Comparison of ENCODE assay signal across 8 cellular contexts in the genomic region with DNA sequence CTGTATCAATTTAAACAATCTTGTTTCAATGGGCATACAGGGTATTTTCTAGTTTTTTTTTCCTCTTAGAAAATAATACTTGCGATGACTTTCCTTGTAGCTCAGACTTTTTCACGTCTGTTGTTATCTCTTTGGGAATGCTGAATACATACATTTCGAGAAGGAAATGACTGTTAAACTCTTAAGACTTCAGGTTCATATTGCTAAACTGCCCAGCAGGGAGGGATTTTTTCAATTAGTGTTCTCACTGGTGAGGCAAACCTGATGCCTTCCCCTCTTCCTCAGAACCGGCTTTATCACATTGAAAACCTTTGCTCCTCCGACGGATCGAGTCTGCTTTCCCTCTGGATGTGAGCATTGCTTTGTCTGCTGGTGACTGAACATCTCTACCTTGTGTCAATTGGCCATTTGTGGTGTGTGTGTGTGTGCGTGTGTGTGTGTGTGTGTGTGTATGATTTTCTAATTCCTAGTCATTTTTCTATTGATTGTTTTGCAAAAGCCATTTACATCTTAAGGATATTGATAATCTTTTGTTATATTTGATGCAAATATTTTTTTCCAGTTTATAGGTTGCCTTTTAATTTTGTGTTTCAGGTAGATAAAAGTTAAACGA. TPM values are rescaled to one million over a fixed set of nuclear protein-coding genes. Genes with fewer than 3 reads are reported as not detected.
A peak's percentile ranks its signal among the peaks of the same experiment; 100 is the strongest.
DNase-seq lines count a peak whose midpoint lies in the region; ATAC-seq, FAIRE-seq and TF ChIP-seq lines count a peak whose summit lies in the region.

No MANE protein-coding gene starts in this region.

- H3K27me3 ChIP-seq in A673 (replicated peaks; ENCODE audit: insufficient read depth, low read depth, low read length, poor library complexity): no peaks in the 10 kb centered on the region
- H3K27me3 ChIP-seq in fibroblast of lung (ENCODE audit: control insufficient read depth, insufficient read depth, low read length): no peaks in the 10 kb centered on the region
- no peaks in the 10 kb centered on the region for H3K27me3 ChIP-seq in psoas muscle (ENCODE audit: insufficient read depth in 3 of 3, low read length in 2 of 3)

- CTCF ChIA-PET in A673 (lab: Charles Lee): no interaction called here

- intact Hi-C loops in A673 (cut with micrococcal nuclease; ENCODE audit: unreplicated experiment) (no loop called here), psoas muscle (cut with DNase I) (no loop called here)

- no peak for FAIRE-seq in H54 (lab: Jason Lieb, UNC)

- H3K9ac ChIP-seq in fibroblast of lung (ENCODE audit: insufficient read depth, low read length): peak overlapping the region; percentile 56

- DNase-seq in A673 (ENCODE audit: low spot score) (no peak), H54 (ENCODE audit: insufficient read length, low spot score) (no peak), fibroblast of lung (ENCODE audit: low read depth in 2 of 2) (peak; percentile 67 to 81), psoas muscle (no peak), NCI-H187 treated with DMSO at 0.1 percent for 48 hours (lab: John Stamatoyannopoulos, UW) (no peak), LoVo (ENCODE audit: low spot score) (no peak)

- H3K79me2 ChIP-seq in fibroblast of lung (ENCODE audit: control insufficient read depth, insufficient read depth, low read length): peaks cover 99% of the 10 kb centered on the region

- no peak overlapping the region for H2AFZ ChIP-seq in fibroblast of lung (ENCODE audit: low read length)

- TF ChIP-seq CTCF in A673 (conservative IDR thresholded peaks at IDR 0.05; ENCODE audit: low read depth, low read length): no peak
- no peak for TF ChIP-seq CTCF in VCaP (conservative IDR thresholded peaks at IDR 0.05)
- no peak for TF ChIP-seq CTCF in fibroblast of lung (conservative IDR thresholded peaks at IDR 0.05 in 1 of 2, IDR thresholded peaks at IDR 0.05 in 1 of 2; ENCODE audit: low read depth in 1 of 2, low read length in 2 of 2)
- no peak for TF ChIP-seq CTCF in psoas muscle (IDR thresholded peaks at IDR 0.05)

- H3K36me3 ChIP-seq in A673 (ENCODE audit: insufficient read depth, low read length, poor library complexity, severe bottlenecking): peaks cover 39% of the 10 kb centered on the region
- H3K36me3 ChIP-seq in fibroblast of lung (ENCODE audit: control insufficient read depth, insufficient read depth, low read length): peaks cover 10% of the 10 kb centered on the region
- H3K36me3 ChIP-seq in psoas muscle (ENCODE audit: insufficient read depth in 1 of 2, low read depth in 1 of 2): peaks cover 0 to 94% of the 10 kb centered on the region in 2 donors

- peak; percentile 47 for TF ChIP-seq POLR2A in H54 (IDR thresholded peaks at IDR 0.05; ENCODE audit: low read depth, low read length)

- H4K20me1 ChIP-seq in fibroblast of lung (ENCODE audit: control insufficient read depth, extremely low read depth, insufficient read depth, low read length): peaks cover 33% of the 10 kb centered on the region

- H3K9me3 ChIP-seq in A673 (ENCODE audit: low read depth, low read length, poor library complexity, severe bottlenecking) (no peaks in the 10 kb centered on the region), fibroblast of lung (ENCODE audit: control insufficient read depth, insufficient read depth, low read depth, low read length) (no peaks in the 10 kb centered on the region), psoas muscle (no peaks in the 10 kb centered on the region)

- POLR2A ChIA-PET in A673 (lab: Charles Lee; ENCODE audit: low non-redundant PET): interaction anchor here (0.7 kb wide), 1 partner anchor 43 kb away, joined by 3 read pairs; no protein-coding TSS in a partner anchor

- ATAC-seq in psoas muscle: peak in 3 of 4 donors; percentile 5 to 11 (median 7)
- no peak for ATAC-seq in HG02885 (IDR thresholded peaks at IDR 0.05; ENCODE audit: poor library complexity, unreplicated experiment)

- H3K4me2 ChIP-seq in fibroblast of lung (ENCODE audit: extremely low read depth, insufficient read depth, low read length): peak overlapping the region; percentile 76

- peaks cover 66% of the 10 kb centered on the region for H3K4me1 ChIP-seq in A673 (ENCODE audit: insufficient read depth, low read length, poor library complexity, severe bottlenecking)
- H3K4me1 ChIP-seq in fibroblast of lung (ENCODE audit: control insufficient read depth, extremely low read depth, insufficient read depth, low read length): no peaks in the 10 kb centered on the region
- peaks cover 43% of the 10 kb centered on the region for H3K4me1 ChIP-seq in psoas muscle

- H3K4me3 ChIP-seq in A673 (ENCODE audit: low read depth, low read length, poor library complexity, severe bottlenecking) (peak overlapping the region; percentile 66), fibroblast of lung (replicated peaks in 1 of 4; ENCODE audit: control extremely low read depth in 1 of 4, insufficient read depth in 1 of 4, low read depth in 3 of 4, low read length in 4 of 4) (peak overlapping the region; percentile 46 to 90 (median 80)), psoas muscle (peak overlapping the region; percentile 86)

- no TSS peak for BruUV-seq in A673 (replicated peaks; lab: Mats Ljungman, UMichigan)

- H3K27ac ChIP-seq in A673 (ENCODE audit: low read depth, low read length, poor library complexity, severe bottlenecking): peak overlapping the region; percentile 100
- H3K27ac ChIP-seq in VCaP: peak overlapping the region; percentile 100
- H3K27ac ChIP-seq in fibroblast of lung (ENCODE audit: insufficient read depth, low read length): peak overlapping the region; percentile 100
- H3K27ac ChIP-seq in psoas muscle: peak overlapping the region; percentile 100

- WGBS in psoas muscle, 3 donors: 3 to 7% (median 4%) methylated on average over 9 of the region's 9 CpGs

RNA-seq across cellular contexts. Expression of a gene that starts 6.6 kb away (rescaled TPM):
- total RNA-seq in A673 (2021) (196 and 211 TPM in 2 replicates), fibroblast of lung (177 and 299 TPM in 2 replicates), psoas muscle (1,000 to 10,000 TPM in 1 of 4 donors, 100 to 1,000 TPM in 3; 517 to 1,759 (median 646) TPM)
- polyA plus RNA-seq in fibroblast of lung (40.6 and 40.9 TPM in 2 replicates), psoas muscle (100 to 1,000 TPM; 474 to 758 (median 716) TPM)
- polyA plus RNA-seq in fibroblast of lung (2012): 140 and 151 TPM in 2 replicates
- polyA minus RNA-seq in fibroblast of lung (ENCODE audit: low replicate concordance): 61.4 and 179 TPM in 2 replicates

RNA-seq across cellular contexts. Expression of a gene that starts 42.7 kb away (rescaled TPM):
- total RNA-seq in A673 (2021) (43.2 and 51.1 TPM in 2 replicates), fibroblast of lung (14.9 and 17.5 TPM in 2 replicates), psoas muscle (10 to 100 TPM in 3 of 4 donors, 1 to 10 TPM in 1; 7.4 to 27.7 (median 13.9) TPM)
- polyA plus RNA-seq in fibroblast of lung (13.7 and 15.3 TPM in 2 replicates), psoas muscle (10 to 100 TPM; 10.6 to 20.8 (median 12.9) TPM)
- polyA plus RNA-seq in fibroblast of lung (2012): 15.2 and 15.4 TPM in 2 replicates
- polyA minus RNA-seq in fibroblast of lung (ENCODE audit: low replicate concordance): 26.4 and 28.1 TPM in 2 replicates

RNA-seq across cellular contexts. Expression of a gene that starts 46.7 kb away (rescaled TPM):
- total RNA-seq in A673 (2021) (5.3 and 7.4 TPM in 2 replicates), fibroblast of lung (1.0 and 1.5 TPM in 2 replicates), psoas muscle (1 to 10 TPM; 5.7 to 8.8 (median 7.2) TPM)
- polyA plus RNA-seq in fibroblast of lung (0.50 and 0.52 TPM in 2 replicates), psoas muscle (10 to 100 TPM in 1 of 3 donors, 1 to 10 TPM in 2; 3.7 to 18.5 (median 6.1) TPM)
- polyA plus RNA-seq in fibroblast of lung (2012): 0.98 and 1.0 TPM in 2 replicates
- polyA minus RNA-seq in fibroblast of lung (ENCODE audit: low replicate concordance): 0.85 and 1.8 TPM in 2 replicates

Comparison
In these comparisons a context has a peak if more than half of its experiments do, and no peak if none do; other contexts are left out.
1. DNase-seq: peak in fibroblast of lung (2 of 2); none in A673 (single experiment), H54 (single experiment), psoas muscle (0 of 2), NCI-H187 treated with DMSO at 0.1 percent for 48 hours (single experiment) and LoVo (single experiment).
2. Peak in every context shown above with its lines, with median percentiles within 50 percentile points of each other: H3K27ac ChIP-seq and H3K4me3 ChIP-seq.